8 cellular contexts compared by ENCODE assay signal in the genomic region with DNA sequence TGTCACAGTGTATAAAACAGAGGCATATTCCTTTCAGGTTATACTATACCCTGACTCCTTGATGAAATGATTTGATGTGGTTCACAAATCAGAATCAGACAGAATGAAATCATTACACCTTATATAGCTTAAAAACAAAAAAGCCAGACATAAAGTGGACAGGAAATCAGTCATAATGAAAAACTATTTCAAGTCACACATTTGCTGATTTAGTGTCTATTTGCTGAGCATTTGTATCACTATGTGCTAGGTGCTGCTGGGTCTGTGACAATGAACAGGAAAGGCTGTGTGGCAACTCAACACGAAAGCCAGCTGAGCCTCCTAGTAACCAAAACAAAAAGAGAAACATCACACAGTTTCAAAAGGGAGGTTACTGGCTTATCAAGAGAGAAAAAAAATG.
DNase-seq lines count a peak whose midpoint lies in the region; ATAC-seq, FAIRE-seq and TF ChIP-seq lines count a peak whose summit lies in the region.

No MANE protein-coding gene starts in this region.

- no peaks in the 10 kb centered on the region for H3K36me3 Mint-ChIP-seq in activated T-helper 2 cell treated with anti-CD3 and anti-CD28 coated beads, Interferon-gamma antibody, Interleukin-2, Interleukin-4, amounts not matched to agents 10 μg/mL and 5 μg/mL and 100 μg/mL, durations not matched to agents 14 hours and 24 hours and 36 hours (ENCODE audit: low read depth)
- H3K36me3 Mint-ChIP-seq in natural killer cell treated with Interleukin-12 subunit alpha and Interleukin-12 subunit beta and Interleukin-15 and Interleukin-18, amount 100 ng/mL, for 72 hours, result peaks cover 8% of the 10 kb centered on the region

- no peaks in the 10 kb centered on the region for H3K9me3 Mint-ChIP-seq in activated T-helper 2 cell treated with anti-CD3 and anti-CD28 coated beads, Interferon-gamma antibody, Interleukin-2, Interleukin-4, amounts not matched to agents 10 μg/mL and 5 μg/mL and 100 μg/mL, durations not matched to agents 14 hours and 24 hours and 36 hours
- H3K9me3 Mint-ChIP-seq in natural killer cell treated with Interleukin-12 subunit alpha and Interleukin-12 subunit beta and Interleukin-15 and Interleukin-18, amount 100 ng/mL, for 72 hours, result no peaks in the 10 kb centered on the region

- H3K9me3 ChIP-seq in aorta (ENCODE audit: control insufficient read depth, low read length), result no peaks in the 10 kb centered on the region
- no peaks in the 10 kb centered on the region for H3K9me3 ChIP-seq in SJCRH30 (replicated peaks)

- H3K4me3 ChIP-seq in aorta (ENCODE audit: low read length in 2 of 2) (no peak overlapping the region), SJCRH30 (no peak overlapping the region)

- no peak for TF ChIP-seq CTCF in D721Med (IDR thresholded peaks at IDR 0.05; ENCODE audit: insufficient read depth, missing control alignments)

- no peak for FAIRE-seq in D721Med (lab: Jason Lieb, UNC)

- H3K36me3 ChIP-seq in aorta (ENCODE audit: control insufficient read depth in 1 of 2, insufficient read depth in 2 of 2, low read length in 1 of 2) (no peaks in the 10 kb centered on the region), SJCRH30 (no peaks in the 10 kb centered on the region)

- peaks cover 5% of the 10 kb centered on the region for H3K4me1 Mint-ChIP-seq in activated T-helper 2 cell treated with anti-CD3 and anti-CD28 coated beads, Interferon-gamma antibody, Interleukin-2, Interleukin-4, amounts not matched to agents 10 μg/mL and 5 μg/mL and 100 μg/mL, durations not matched to agents 14 hours and 24 hours and 36 hours (ENCODE audit: low read depth)
- H3K4me1 Mint-ChIP-seq in natural killer cell treated with Interleukin-12 subunit alpha and Interleukin-12 subunit beta and Interleukin-15 and Interleukin-18, amount 100 ng/mL, for 72 hours (ENCODE audit: low read depth in 2 of 2), result peaks cover 50 to 72% of the 10 kb centered on the region in 2 donors

- H3K27me3 ChIP-seq in aorta (ENCODE audit: control insufficient read depth in 1 of 2, insufficient read depth in 2 of 2, low read length in 1 of 2) (no peaks in the 10 kb centered on the region), SJCRH30 (no peaks in the 10 kb centered on the region)

- peaks cover 10% of the 10 kb centered on the region for H3K27me3 Mint-ChIP-seq in activated T-helper 2 cell treated with anti-CD3 and anti-CD28 coated beads, Interferon-gamma antibody, Interleukin-2, Interleukin-4, amounts not matched to agents 10 μg/mL and 5 μg/mL and 100 μg/mL, durations not matched to agents 14 hours and 24 hours and 36 hours (ENCODE audit: low read depth)
- no peaks in the 10 kb centered on the region for H3K27me3 Mint-ChIP-seq in natural killer cell treated with Interleukin-12 subunit alpha and Interleukin-12 subunit beta and Interleukin-15 and Interleukin-18, amount 100 ng/mL, for 72 hours

- ATAC-seq in GM19395 (IDR thresholded peaks at IDR 0.05; ENCODE audit: unreplicated experiment) (peak; percentile 91), HG03342 (IDR thresholded peaks at IDR 0.05; ENCODE audit: unreplicated experiment) (peak; percentile 88), aorta (ENCODE audit: low FRiP score) (no peak)
- ATAC-seq in natural killer cell treated with Interleukin-12 subunit alpha and Interleukin-12 subunit beta and Interleukin-15 and Interleukin-18, amount 100 ng/mL, for 72 hours, result peak; percentile 88 to 92

- peak; percentile 3 for DNase-seq in DMS153 treated with DMSO at 0.1 percent for 48 hours (lab: John Stamatoyannopoulos, UW; ENCODE audit: unreplicated experiment)
- peak; percentile 11 for DNase-seq in activated T-helper 2 cell treated with anti-CD3 and anti-CD28 coated beads, Interferon-gamma antibody, Interleukin-2, Interleukin-4, amounts not matched to agents 10 μg/mL and 5 μg/mL and 100 μg/mL, durations not matched to agents 14 hours and 24 hours and 36 hours (ENCODE audit: low spot score)
- peak; percentile 86 for DNase-seq in natural killer cell treated with Interleukin-12 subunit alpha and Interleukin-12 subunit beta and Interleukin-15 and Interleukin-18, amount 100 ng/mL, for 72 hours (ENCODE audit: low spot score)
- no peak for DNase-seq in aorta
- DNase-seq in SJCRH30, result no peak
- DNase-seq in D721Med (ENCODE audit: insufficient read length, low spot score), result no peak

- intact Hi-C loops in activated T-helper 2 cell treated with anti-CD3 and anti-CD28 coated beads, Interferon-gamma antibody, Interleukin-2, Interleukin-4, amounts not matched to agents 10 μg/mL and 5 μg/mL and 100 μg/mL, durations not matched to agents 14 hours and 24 hours and 36 hours (cut with micrococcal nuclease), result loop anchor here (2.0 kb wide), 1 partner anchor 88 kb away; no protein-coding TSS in a partner anchor
- intact Hi-C loops in aorta (cut with DNase I), result loop anchor here in 1 of 2 donors (10.0 kb wide), 1 partner anchor 98 kb away; no protein-coding TSS in a partner anchor

- H3K27ac ChIP-seq in aorta (ENCODE audit: low read depth in 1 of 2, low read length in 2 of 2), result no peak overlapping the region
- H3K27ac ChIP-seq in SJCRH30, result no peak overlapping the region

- no peak overlapping the region for H3K27ac Mint-ChIP-seq in activated T-helper 2 cell treated with anti-CD3 and anti-CD28 coated beads, Interferon-gamma antibody, Interleukin-2, Interleukin-4, amounts not matched to agents 10 μg/mL and 5 μg/mL and 100 μg/mL, durations not matched to agents 14 hours and 24 hours and 36 hours
- peak overlapping the region; percentile 91 to 95 for H3K27ac Mint-ChIP-seq in natural killer cell treated with Interleukin-12 subunit alpha and Interleukin-12 subunit beta and Interleukin-15 and Interleukin-18, amount 100 ng/mL, for 72 hours

- 51 to 54% methylated on average over 1 of the region's 1 CpG for WGBS in aorta, 2 donors

- no peak overlapping the region for H3K4me3 Mint-ChIP-seq in activated T-helper 2 cell treated with anti-CD3 and anti-CD28 coated beads, Interferon-gamma antibody, Interleukin-2, Interleukin-4, amounts not matched to agents 10 μg/mL and 5 μg/mL and 100 μg/mL, durations not matched to agents 14 hours and 24 hours and 36 hours (ENCODE audit: low read depth)
- H3K4me3 Mint-ChIP-seq in natural killer cell treated with Interleukin-12 subunit alpha and Interleukin-12 subunit beta and Interleukin-15 and Interleukin-18, amount 100 ng/mL, for 72 hours, result peak overlapping the region; percentile 79

- H3K4me1 ChIP-seq in aorta (ENCODE audit: control insufficient read depth in 1 of 2, insufficient read depth in 2 of 2, low read length in 2 of 2), result peaks cover 0 to 3% of the 10 kb centered on the region in 2 donors
- H3K4me1 ChIP-seq in SJCRH30, result no peaks in the 10 kb centered on the region

Comparison
In these comparisons a context has a peak if more than half of its experiments do, and no peak if none do; other contexts are left out.
1. DNase-seq: peak in DMS153 treated with DMSO at 0.1 percent for 48 hours (single experiment), activated T-helper 2 cell treated with anti-CD3 and anti-CD28 coated beads, Interferon-gamma antibody, Interleukin-2, Interleukin-4, amounts not matched to agents 10 μg/mL and 5 μg/mL and 100 μg/mL, durations not matched to agents 14 hours and 24 hours and 36 hours (single experiment) and natural killer cell treated with Interleukin-12 subunit alpha and Interleukin-12 subunit beta and Interleukin-15 and Interleukin-18, amount 100 ng/mL, for 72 hours (single experiment); none in aorta (0 of 2), SJCRH30 (0 of 2) and D721Med (single experiment).